8 cellular contexts compared by ENCODE assay signal in the genomic region with DNA sequence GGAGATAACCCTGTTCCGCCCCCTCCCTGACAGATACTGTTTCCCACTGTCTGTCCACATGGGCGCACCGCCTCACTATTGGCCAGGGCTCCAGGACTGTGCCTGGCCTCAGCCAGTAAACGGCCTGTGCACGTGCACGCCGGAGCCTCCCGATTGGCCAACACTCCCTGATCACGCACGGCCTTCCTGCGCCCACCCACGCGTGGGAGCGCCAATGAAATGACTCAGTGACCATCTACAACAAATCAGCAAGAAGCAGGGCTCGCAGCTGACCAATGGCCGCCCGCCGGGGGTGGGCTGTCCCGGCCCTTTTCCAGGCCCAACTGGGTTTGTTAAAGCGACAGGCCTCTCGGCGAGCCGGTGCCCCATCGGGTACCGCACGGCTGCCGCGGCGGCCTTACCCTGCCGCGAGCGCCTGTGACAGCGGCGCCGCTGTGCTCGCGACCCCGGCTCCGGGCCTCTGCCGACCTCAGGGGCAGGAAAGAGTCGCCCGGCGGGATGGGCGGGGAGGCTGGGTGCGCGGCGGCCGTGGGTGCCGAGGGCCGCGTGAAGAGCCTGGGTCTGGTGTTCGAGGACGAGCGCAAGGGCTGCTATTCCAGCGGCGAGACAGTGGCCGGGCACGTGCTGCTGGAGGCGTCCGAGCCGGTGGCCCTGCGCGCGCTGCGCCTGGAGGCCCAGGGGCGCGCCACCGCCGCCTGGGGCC. TPM values are rescaled to one million over a fixed set of nuclear protein-coding genes. Genes with fewer than 3 reads are reported as not detected.
A peak's percentile ranks its signal among the peaks of the same experiment; 100 is the strongest.
DNase-seq lines count a peak whose midpoint lies in the region; ATAC-seq and TF ChIP-seq lines count a peak whose summit lies in the region.

A gene with protein sequence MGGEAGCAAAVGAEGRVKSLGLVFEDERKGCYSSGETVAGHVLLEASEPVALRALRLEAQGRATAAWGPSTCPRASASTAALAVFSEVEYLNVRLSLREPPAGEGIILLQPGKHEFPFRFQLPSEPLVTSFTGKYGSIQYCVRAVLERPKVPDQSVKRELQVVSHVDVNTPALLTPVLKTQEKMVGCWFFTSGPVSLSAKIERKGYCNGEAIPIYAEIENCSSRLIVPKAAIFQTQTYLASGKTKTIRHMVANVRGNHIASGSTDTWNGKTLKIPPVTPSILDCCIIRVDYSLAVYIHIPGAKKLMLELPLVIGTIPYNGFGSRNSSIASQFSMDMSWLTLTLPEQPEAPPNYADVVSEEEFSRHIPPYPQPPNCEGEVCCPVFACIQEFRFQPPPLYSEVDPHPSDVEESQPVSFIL (plus strand): TSS at position 340 of the 703 bp plus-strand sequence. CDS start 159 bp downstream, at position 499.

- DNase-seq in CD1c-positive myeloid dendritic cell (ENCODE audit: extremely low spot score) (peak; percentile 100), OCI-M2 (lab: John Stamatoyannopoulos, UW; ENCODE audit: unreplicated experiment) (peak; percentile 78), erythroblast (lab: John Stamatoyannopoulos, UW) (peak; percentile 99), mucosa of descending colon (peak; percentile 99 to 100 (median 100))
- DNase-seq in activated T-cell treated with anti-CD3 and anti-CD28 coated beads, Interleukin-2, amount 50 U/mL, for 4 hours = peak; percentile 95
- DNase-seq in stimulated activated CD8-positive, alpha-beta memory T cell treated with anti-CD3 and anti-CD28 coated beads, Interleukin-2, amount 100 ng/mL, for 1 hour (ENCODE audit: low read depth in 2 of 2) = peak; percentile 91 to 93

- peak; percentile 94 for ATAC-seq in GM21390 (IDR thresholded peaks at IDR 0.05; ENCODE audit: unreplicated experiment)
- ATAC-seq in activated T-cell treated with anti-CD3 and anti-CD28 coated beads, Interleukin-2, amount 50 U/mL, for 4 hours = peak; percentile 97 to 99
- peak; percentile 93 for ATAC-seq in mucosa of descending colon

- no peak within 1 kb of the TSS for H3K9ac ChIP-seq in HUES6 (ENCODE audit: low read length)

- peaks cover 14% of the 10 kb centered on the region; the same call in 1 of the 2 replicates for H3K27me3 ChIP-seq in HUES6 (ENCODE audit: control insufficient read depth, insufficient read depth, low read length)

- H3K4me3 ChIP-seq in HUES6 (ENCODE audit: low read depth, low read length) (peak within 1 kb of the TSS; percentile 66), mucosa of descending colon (peak within 1 kb of the TSS; percentile 81)

- H3K9me3 ChIP-seq in HUES6 (ENCODE audit: control insufficient read depth, insufficient read depth, low read depth, low read length) = no peaks in the 10 kb centered on the region
- H3K9me3 ChIP-seq in mucosa of descending colon = no peaks in the 10 kb centered on the region

- H3K27ac ChIP-seq in HUES6 (ENCODE audit: low read depth, low read length) = no peak within 1 kb of the TSS

- intact Hi-C loops in mucosa of descending colon (cut with DNase I, micrococcal nuclease) = no loop called here

- H3K9me3 Mint-ChIP-seq in activated T-cell treated with anti-CD3 and anti-CD28 coated beads, Interleukin-2, amount 50 U/mL, for 4 hours = no peaks in the 10 kb centered on the region

- H3K36me3 ChIP-seq in HUES6 (ENCODE audit: control insufficient read depth, insufficient read depth, low read length) (no peaks in the 10 kb centered on the region), mucosa of descending colon (ENCODE audit: low read depth) (no peaks in the 10 kb centered on the region)

- H3K4me3 Mint-ChIP-seq in activated T-cell treated with anti-CD3 and anti-CD28 coated beads, Interleukin-2, amount 50 U/mL, for 4 hours = peak within 1 kb of the TSS; percentile 80

- H3K4me1 ChIP-seq in HUES6 (ENCODE audit: control insufficient read depth, insufficient read depth, low read length) (no peaks in the 10 kb centered on the region), mucosa of descending colon (ENCODE audit: low read depth) (peaks cover 30% of the 10 kb centered on the region)

- TF ChIP-seq POLR2A in erythroblast (IDR thresholded peaks at IDR 0.05; ENCODE audit: low read length) = peak; percentile 75

- peaks cover 13% of the 10 kb centered on the region for H3K4me1 Mint-ChIP-seq in activated T-cell treated with anti-CD3 and anti-CD28 coated beads, Interleukin-2, amount 50 U/mL, for 4 hours (ENCODE audit: low read depth)

- no peaks in the 10 kb centered on the region for H3K36me3 Mint-ChIP-seq in activated T-cell treated with anti-CD3 and anti-CD28 coated beads, Interleukin-2, amount 50 U/mL, for 4 hours (ENCODE audit: insufficient read depth)

- peaks cover 4% of the 10 kb centered on the region for H3K27me3 Mint-ChIP-seq in activated T-cell treated with anti-CD3 and anti-CD28 coated beads, Interleukin-2, amount 50 U/mL, for 4 hours (ENCODE audit: low read depth)

- no peak for TF ChIP-seq CTCF in mucosa of descending colon (IDR thresholded peaks at IDR 0.05)

RNA-seq across cellular contexts. Expression of the gene that starts here (rescaled TPM):
- 1 to 10 TPM; 2.2 to 3.5 (median 3.3) TPM for total RNA-seq in activated T-cell treated with anti-CD3 and anti-CD28 coated beads, Interleukin-2, amount 50 U/mL, for 4 hours
- 100 to 1,000 TPM in 1 of 3 donors, 10 to 100 TPM in 2; 49.6 to 164 (median 51.5) TPM for total RNA-seq in mucosa of descending colon

Comparison
In these comparisons a context has a peak if more than half of its experiments do, and no peak if none do; other contexts are left out.
1. RNA of the gene that starts here (total RNA-seq): 49.6 to 164 TPM in mucosa of descending colon; 2.2 to 3.5 TPM in activated T-cell treated with anti-CD3 and anti-CD28 coated beads, Interleukin-2, amount 50 U/mL, for 4 hours; every median in the first group is over 10 times any median in the second.
2. Peak in every context shown above with its lines, with median percentiles within 50 percentile points of each other: DNase-seq and ATAC-seq.